In genomic region chr9:87685871-87686519, GRCh38 we compare ENCODE assay signal across 11 cellular contexts. TPM values are rescaled to one million over a fixed set of nuclear protein-coding genes. Genes with fewer than 3 reads are reported as not detected.
DNase-seq lines count a peak whose midpoint lies in the region; TF ChIP-seq lines count a peak whose summit lies in the region.
"Had no signal": no experiment of that assay in that cellular context is flagged by ENCODE, and none has a peak within 500 bp of the region (broad histone marks: within the 10 kb centered on the region; RNA-seq: fewer than 3 reads in every experiment).

No MANE protein-coding gene starts in this region.

- H3K27me3 ChIP-seq in PC-9 (ENCODE audit: insufficient read depth, low read depth) (no peaks in the 10 kb centered on the region), fibroblast of lung (ENCODE audit: control insufficient read depth, insufficient read depth, low read length) (no peaks in the 10 kb centered on the region)
- H3K27me3 ChIP-seq: testis had no signal

- DNase-seq in CD14-positive monocyte (ENCODE audit: low spot score) (no peak), PC-9 (no peak), fibroblast of lung (ENCODE audit: low read depth in 2 of 2) (peak; percentile 23 to 39), myocyte (ENCODE audit: low read depth) (peak; percentile 23), ecto neural progenitor cell (ENCODE audit: low spot score) (no peak), iPS-NIHi7 (ENCODE audit: extremely low spot score) (no peak), AG08396 (ENCODE audit: low spot score) (no peak)
- no peak for DNase-seq in stimulated activated CD8-positive, alpha-beta memory T cell treated with anti-CD3 and anti-CD28 coated beads, Interleukin-4, amount 100 ng/mL, for 48 hours
- DNase-seq: activated CD8-positive, alpha-beta memory T cell treated with anti-CD3 and anti-CD28 coated beads, Interleukin-2, amount 10 ng/mL, durations not matched to agents 7 days and 5 days; DMS153; testis had no signal

- peaks cover 92 to 94% of the 10 kb centered on the region in 2 donors for H3K36me3 Mint-ChIP-seq in CD14-positive monocyte
- H3K36me3 Mint-ChIP-seq: activated CD8-positive, alpha-beta memory T cell treated with anti-CD3 and anti-CD28 coated beads, Interleukin-2, amount 10 ng/mL, durations not matched to agents 7 days and 5 days had no signal

- peaks cover 24% of the 10 kb centered on the region for H3K4me1 Mint-ChIP-seq in CD14-positive monocyte

- POLR2A ChIA-PET in PC-9 (lab: Charles Lee; ENCODE audit: unreplicated experiment) = no interaction called here

- H3K36me3 ChIP-seq in PC-9 (ENCODE audit: low read depth) = 0 out of 2 replicates have a peak, but pooled peaks cover 5% of the 10 kb centered on the region
- H3K36me3 ChIP-seq in fibroblast of lung (ENCODE audit: control insufficient read depth, insufficient read depth, low read length) = no peaks in the 10 kb centered on the region

- intact Hi-C loops in CD14-positive monocyte (cut with micrococcal nuclease) = no loop called here
- intact Hi-C loops in PC-9 (cut with micrococcal nuclease; ENCODE audit: unreplicated experiment) = loop anchor here (10.0 kb wide), 1 partner anchor 889 kb away; no protein-coding TSS in a partner anchor

- H3K9me3 ChIP-seq in PC-9 (ENCODE audit: insufficient read depth, low read depth) (no peaks in the 10 kb centered on the region), fibroblast of lung (ENCODE audit: control insufficient read depth, insufficient read depth, low read depth, low read length) (no peaks in the 10 kb centered on the region)
- H3K9me3 ChIP-seq: testis had no signal

- H3K4me1 ChIP-seq in PC-9 (replicated peaks; ENCODE audit: insufficient read depth) (0 out of 2 replicates have a peak, but pooled peaks cover 5% of the 10 kb centered on the region), fibroblast of lung (ENCODE audit: control insufficient read depth, extremely low read depth, insufficient read depth, low read length) (peaks cover 3% of the 10 kb centered on the region)

- peaks cover 0 to 4% (median 0%) of the 10 kb centered on the region in 3 donors for H3K27me3 Mint-ChIP-seq in CD14-positive monocyte (ENCODE audit: low read depth in 3 of 3)

- H3K27ac ChIP-seq in PC-9 (0 out of 2 replicates have a peak overlapping the region, but pooled peaks have one; percentile 36), fibroblast of lung (ENCODE audit: insufficient read depth, low read length) (no peak overlapping the region)
- H3K27ac ChIP-seq: testis had no signal

- H3K9ac ChIP-seq in fibroblast of lung (ENCODE audit: insufficient read depth, low read length) = no peak overlapping the region

- peaks cover 0 to 3% (median 0%) of the 10 kb centered on the region in 7 donors for H3K9me3 Mint-ChIP-seq in CD14-positive monocyte

- no peaks in the 10 kb centered on the region for H3K9me2 ChIP-seq in PC-9 (ENCODE audit: insufficient read depth)

- CTCF ChIA-PET in PC-9 (lab: Charles Lee) = no interaction called here

- H3K4me3 ChIP-seq in PC-9 = no peak overlapping the region
- no peak overlapping the region for H3K4me3 ChIP-seq in fibroblast of lung (replicated peaks in 1 of 4; ENCODE audit: control extremely low read depth in 1 of 4, insufficient read depth in 1 of 4, low read depth in 3 of 4, low read length in 4 of 4)
- H3K4me3 ChIP-seq: testis had no signal

- peak; percentile 22 for TF ChIP-seq CTCF in CD14-positive monocyte (IDR thresholded peaks at IDR 0.05)
- no peak for TF ChIP-seq CTCF in PC-9 (conservative IDR thresholded peaks at IDR 0.05)
- TF ChIP-seq CTCF in fibroblast of lung (conservative IDR thresholded peaks at IDR 0.05 in 1 of 2, IDR thresholded peaks at IDR 0.05 in 1 of 2; ENCODE audit: low read depth in 1 of 2, low read length in 2 of 2) = no peak

- peaks cover 3% of the 10 kb centered on the region; the same call in 1 of the 2 replicates for H3F3A ChIP-seq in PC-9 (ENCODE audit: insufficient read depth, low read depth)

- H2AFZ ChIP-seq in PC-9 = no peak overlapping the region
- H2AFZ ChIP-seq in fibroblast of lung (ENCODE audit: low read length) = no peak overlapping the region

- H3K4me2 ChIP-seq in PC-9 (no peak overlapping the region), fibroblast of lung (ENCODE audit: extremely low read depth, insufficient read depth, low read length) (no peak overlapping the region)

- peak overlapping the region; percentile 31 to 52 for H3K4me3 Mint-ChIP-seq in CD14-positive monocyte
- H3K4me3 Mint-ChIP-seq: activated CD8-positive, alpha-beta memory T cell treated with anti-CD3 and anti-CD28 coated beads, Interleukin-2, amount 10 ng/mL, durations not matched to agents 7 days and 5 days had no signal

- H3K79me2 ChIP-seq in PC-9 (ENCODE audit: low read depth) (no peaks in the 10 kb centered on the region), fibroblast of lung (ENCODE audit: control insufficient read depth, insufficient read depth, low read length) (no peaks in the 10 kb centered on the region)

- no TSS peak for BruUV-seq in PC-9 (replicated peaks; lab: Mats Ljungman, UMichigan)

- H4K20me1 ChIP-seq in PC-9 (ENCODE audit: insufficient read depth) = peaks cover 2% of the 10 kb centered on the region; the same call in 1 of the 2 replicates
- H4K20me1 ChIP-seq in fibroblast of lung (ENCODE audit: control insufficient read depth, extremely low read depth, insufficient read depth, low read length) = no peaks in the 10 kb centered on the region

- H3K27ac Mint-ChIP-seq in CD14-positive monocyte = peak overlapping the region in 6 of 7 donors; percentile 3 to 93 (median 80)
- H3K27ac Mint-ChIP-seq: activated CD8-positive, alpha-beta memory T cell treated with anti-CD3 and anti-CD28 coated beads, Interleukin-2, amount 10 ng/mL, durations not matched to agents 7 days and 5 days had no signal

RNA-seq across cellular contexts. Expression of gene CTSL, which starts 39.9 kb away (rescaled TPM):
- polyA plus RNA-seq in CD14-positive monocyte = 10 to 100 TPM; 22.0 to 28.3 TPM
- total RNA-seq in PC-9 (2021) = 82.6 and 105 TPM in 2 replicates
- total RNA-seq in fibroblast of lung = 563 and 826 TPM in 2 replicates
- 487 and 1,013 TPM in 2 replicates for polyA plus RNA-seq in fibroblast of lung
- 254 and 536 TPM in 2 replicates for polyA plus RNA-seq in fibroblast of lung (2012)
- 17.4 and 56.3 TPM in 2 replicates for polyA minus RNA-seq in fibroblast of lung (ENCODE audit: low replicate concordance)
- total RNA-seq in myocyte = 142 and 156 TPM in 2 replicates
- polyA plus RNA-seq in myocyte (2012) = 157 TPM

Comparison
In these comparisons a context has a peak if more than half of its experiments do, and no peak if none do; other contexts are left out.
1. DNase-seq: peak in fibroblast of lung (2 of 2) and myocyte (single experiment); none in CD14-positive monocyte (single experiment), PC-9 (0 of 2), ecto neural progenitor cell (single experiment), iPS-NIHi7 (single experiment), stimulated activated CD8-positive, alpha-beta memory T cell treated with anti-CD3 and anti-CD28 coated beads, Interleukin-4, amount 100 ng/mL, for 48 hours (single experiment) and AG08396 (single experiment).